Comparison of ENCODE assay signal across 1 cellular context in the genomic region with DNA sequence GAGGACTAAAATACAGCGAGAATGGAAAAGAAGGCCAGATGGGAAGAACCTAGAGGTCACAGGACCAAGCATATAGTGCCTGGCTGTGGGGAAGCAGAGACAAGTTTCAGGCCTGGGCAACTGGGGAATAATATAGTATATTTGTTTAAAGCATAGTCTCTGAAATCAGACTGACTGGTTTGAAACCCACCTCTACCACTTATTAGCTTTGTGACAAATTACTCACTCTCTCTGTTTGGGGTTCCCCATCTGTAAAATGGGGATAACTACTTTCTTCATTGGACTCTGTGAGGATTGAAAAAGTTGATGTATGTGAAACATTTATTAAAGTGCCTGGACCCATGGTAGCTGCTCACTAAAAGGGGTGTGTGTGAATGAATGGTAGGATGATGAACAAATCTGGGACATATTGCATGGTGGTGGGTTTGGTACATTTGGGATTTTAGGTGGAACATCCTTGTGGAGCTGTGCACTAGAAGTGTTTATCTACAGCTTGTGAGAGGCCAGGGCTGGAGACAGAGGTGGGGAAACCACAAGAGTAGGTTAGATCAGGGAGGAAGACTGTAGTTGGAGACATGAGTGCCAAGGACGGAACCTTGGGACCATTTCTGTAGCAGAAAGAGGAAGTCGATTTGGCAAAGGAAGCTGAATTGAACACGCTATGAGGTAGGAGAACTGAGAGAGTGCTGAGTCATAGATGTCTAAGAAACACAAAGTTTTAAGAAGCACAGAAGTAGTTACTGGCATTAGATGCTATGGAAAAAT.
TF ChIP-seq lines count a peak whose summit lies in the region.

No MANE protein-coding gene starts in this region.

TF ChIP-seq in GM12878, 131 proteins besides CTCF, POLR2A, EP300 and RAD21 (continued from another document and continues in another):
- TF ChIP-seq, protein P1, sequence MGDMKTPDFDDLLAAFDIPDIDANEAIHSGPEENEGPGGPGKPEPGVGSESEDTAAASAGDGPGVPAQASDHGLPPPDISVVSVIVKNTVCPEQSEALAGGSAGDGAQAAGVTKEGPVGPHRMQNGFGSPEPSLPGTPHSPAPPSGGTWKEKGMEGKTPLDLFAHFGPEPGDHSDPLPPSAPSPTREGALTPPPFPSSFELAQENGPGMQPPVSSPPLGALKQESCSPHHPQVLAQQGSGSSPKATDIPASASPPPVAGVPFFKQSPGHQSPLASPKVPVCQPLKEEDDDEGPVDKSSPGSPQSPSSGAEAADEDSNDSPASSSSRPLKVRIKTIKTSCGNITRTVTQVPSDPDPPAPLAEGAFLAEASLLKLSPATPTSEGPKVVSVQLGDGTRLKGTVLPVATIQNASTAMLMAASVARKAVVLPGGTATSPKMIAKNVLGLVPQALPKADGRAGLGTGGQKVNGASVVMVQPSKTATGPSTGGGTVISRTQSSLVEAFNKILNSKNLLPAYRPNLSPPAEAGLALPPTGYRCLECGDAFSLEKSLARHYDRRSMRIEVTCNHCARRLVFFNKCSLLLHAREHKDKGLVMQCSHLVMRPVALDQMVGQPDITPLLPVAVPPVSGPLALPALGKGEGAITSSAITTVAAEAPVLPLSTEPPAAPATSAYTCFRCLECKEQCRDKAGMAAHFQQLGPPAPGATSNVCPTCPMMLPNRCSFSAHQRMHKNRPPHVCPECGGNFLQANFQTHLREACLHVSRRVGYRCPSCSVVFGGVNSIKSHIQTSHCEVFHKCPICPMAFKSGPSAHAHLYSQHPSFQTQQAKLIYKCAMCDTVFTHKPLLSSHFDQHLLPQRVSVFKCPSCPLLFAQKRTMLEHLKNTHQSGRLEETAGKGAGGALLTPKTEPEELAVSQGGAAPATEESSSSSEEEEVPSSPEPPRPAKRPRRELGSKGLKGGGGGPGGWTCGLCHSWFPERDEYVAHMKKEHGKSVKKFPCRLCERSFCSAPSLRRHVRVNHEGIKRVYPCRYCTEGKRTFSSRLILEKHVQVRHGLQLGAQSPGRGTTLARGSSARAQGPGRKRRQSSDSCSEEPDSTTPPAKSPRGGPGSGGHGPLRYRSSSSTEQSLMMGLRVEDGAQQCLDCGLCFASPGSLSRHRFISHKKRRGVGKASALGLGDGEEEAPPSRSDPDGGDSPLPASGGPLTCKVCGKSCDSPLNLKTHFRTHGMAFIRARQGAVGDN (IDR thresholded peaks at IDR 0.05) = no peak
- TF ChIP-seq CHD4 (IDR thresholded peaks at IDR 0.05) (peak; percentile 91; the same call in 1 of the 2 replicates), SMC3 (IDR thresholded peaks at IDR 0.05; ENCODE audit: borderline replicate concordance, low read length) (no peak), RAD51 (IDR thresholded peaks at IDR 0.05) (no peak), MEF2B (IDR thresholded peaks at IDR 0.05; ENCODE audit: partially characterized antibody, poor library complexity, severe bottlenecking) (peak; percentile 11), RBBP5 (conservative IDR thresholded peaks at IDR 0.05) (no peak), PML (IDR thresholded peaks at IDR 0.05; ENCODE audit: low read length) (peak; percentile 49; the same call in 1 of the 2 replicates), ZNF622 (IDR thresholded peaks at IDR 0.05) (no peak), CHD1 (IDR thresholded peaks at IDR 0.05; ENCODE audit: low read depth, low read length) (no peak), ZNF207 (IDR thresholded peaks at IDR 0.05; ENCODE audit: borderline replicate concordance) (no peak), NRF1 (conservative IDR thresholded peaks at IDR 0.05; ENCODE audit: low read depth, low read length) (no peak), DPF2 (IDR thresholded peaks at IDR 0.05) (peak; percentile 71), GABPA (IDR thresholded peaks at IDR 0.05; ENCODE audit: low read depth) (peak; percentile 67; the same call in 1 of the 2 replicates), LARP7 (IDR thresholded peaks at IDR 0.05) (no peak), JUND (IDR thresholded peaks at IDR 0.05; ENCODE audit: low read depth, low read length) (no peak), CREB1 (IDR thresholded peaks at IDR 0.05; ENCODE audit: low read depth) (peak; percentile 84), ETV6 (conservative IDR thresholded peaks at IDR 0.05 in 1 of 2, IDR thresholded peaks at IDR 0.05 in 1 of 2; ENCODE audit: borderline replicate concordance in 1 of 2, low read depth in 1 of 2) (peak in 1 of 2 experiments; percentile 88; a peak in 2 of 4 replicates), EZH2 (IDR thresholded peaks at IDR 0.05; ENCODE audit: borderline replicate concordance, control insufficient read depth, low read depth, low read length) (no peak), MTA3 (IDR thresholded peaks at IDR 0.05; ENCODE audit: borderline replicate concordance, low read length) (peak; percentile 71; the same call in 1 of the 2 replicates), ZNF24 (IDR thresholded peaks at IDR 0.05) (no peak), SMARCA5 (IDR thresholded peaks at IDR 0.05) (no peak), RFX5 (IDR thresholded peaks at IDR 0.05; ENCODE audit: low read depth, low read length) (no peak), ASH2L (IDR thresholded peaks at IDR 0.05; ENCODE audit: borderline replicate concordance, low read depth) (no peak), IRF4 (IDR thresholded peaks at IDR 0.05; ENCODE audit: low read depth, low read length) (peak; percentile 62; the same call in 1 of the 2 replicates), ZNF217 (IDR thresholded peaks at IDR 0.05) (no peak)
- TF ChIP-seq, protein P2, sequence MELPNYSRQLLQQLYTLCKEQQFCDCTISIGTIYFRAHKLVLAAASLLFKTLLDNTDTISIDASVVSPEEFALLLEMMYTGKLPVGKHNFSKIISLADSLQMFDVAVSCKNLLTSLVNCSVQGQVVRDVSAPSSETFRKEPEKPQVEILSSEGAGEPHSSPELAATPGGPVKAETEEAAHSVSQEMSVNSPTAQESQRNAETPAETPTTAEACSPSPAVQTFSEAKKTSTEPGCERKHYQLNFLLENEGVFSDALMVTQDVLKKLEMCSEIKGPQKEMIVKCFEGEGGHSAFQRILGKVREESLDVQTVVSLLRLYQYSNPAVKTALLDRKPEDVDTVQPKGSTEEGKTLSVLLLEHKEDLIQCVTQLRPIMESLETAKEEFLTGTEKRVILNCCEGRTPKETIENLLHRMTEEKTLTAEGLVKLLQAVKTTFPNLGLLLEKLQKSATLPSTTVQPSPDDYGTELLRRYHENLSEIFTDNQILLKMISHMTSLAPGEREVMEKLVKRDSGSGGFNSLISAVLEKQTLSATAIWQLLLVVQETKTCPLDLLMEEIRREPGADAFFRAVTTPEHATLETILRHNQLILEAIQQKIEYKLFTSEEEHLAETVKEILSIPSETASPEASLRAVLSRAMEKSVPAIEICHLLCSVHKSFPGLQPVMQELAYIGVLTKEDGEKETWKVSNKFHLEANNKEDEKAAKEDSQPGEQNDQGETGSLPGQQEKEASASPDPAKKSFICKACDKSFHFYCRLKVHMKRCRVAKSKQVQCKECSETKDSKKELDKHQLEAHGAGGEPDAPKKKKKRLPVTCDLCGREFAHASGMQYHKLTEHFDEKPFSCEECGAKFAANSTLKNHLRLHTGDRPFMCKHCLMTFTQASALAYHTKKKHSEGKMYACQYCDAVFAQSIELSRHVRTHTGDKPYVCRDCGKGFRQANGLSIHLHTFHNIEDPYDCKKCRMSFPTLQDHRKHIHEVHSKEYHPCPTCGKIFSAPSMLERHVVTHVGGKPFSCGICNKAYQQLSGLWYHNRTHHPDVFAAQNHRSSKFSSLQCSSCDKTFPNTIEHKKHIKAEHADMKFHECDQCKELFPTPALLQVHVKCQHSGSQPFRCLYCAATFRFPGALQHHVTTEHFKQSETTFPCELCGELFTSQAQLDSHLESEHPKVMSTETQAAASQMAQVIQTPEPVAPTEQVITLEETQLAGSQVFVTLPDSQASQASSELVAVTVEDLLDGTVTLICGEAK (IDR thresholded peaks at IDR 0.05; ENCODE audit: borderline replicate concordance) = no peak; the same call in 1 of the 2 replicates
- TF ChIP-seq, protein P3, sequence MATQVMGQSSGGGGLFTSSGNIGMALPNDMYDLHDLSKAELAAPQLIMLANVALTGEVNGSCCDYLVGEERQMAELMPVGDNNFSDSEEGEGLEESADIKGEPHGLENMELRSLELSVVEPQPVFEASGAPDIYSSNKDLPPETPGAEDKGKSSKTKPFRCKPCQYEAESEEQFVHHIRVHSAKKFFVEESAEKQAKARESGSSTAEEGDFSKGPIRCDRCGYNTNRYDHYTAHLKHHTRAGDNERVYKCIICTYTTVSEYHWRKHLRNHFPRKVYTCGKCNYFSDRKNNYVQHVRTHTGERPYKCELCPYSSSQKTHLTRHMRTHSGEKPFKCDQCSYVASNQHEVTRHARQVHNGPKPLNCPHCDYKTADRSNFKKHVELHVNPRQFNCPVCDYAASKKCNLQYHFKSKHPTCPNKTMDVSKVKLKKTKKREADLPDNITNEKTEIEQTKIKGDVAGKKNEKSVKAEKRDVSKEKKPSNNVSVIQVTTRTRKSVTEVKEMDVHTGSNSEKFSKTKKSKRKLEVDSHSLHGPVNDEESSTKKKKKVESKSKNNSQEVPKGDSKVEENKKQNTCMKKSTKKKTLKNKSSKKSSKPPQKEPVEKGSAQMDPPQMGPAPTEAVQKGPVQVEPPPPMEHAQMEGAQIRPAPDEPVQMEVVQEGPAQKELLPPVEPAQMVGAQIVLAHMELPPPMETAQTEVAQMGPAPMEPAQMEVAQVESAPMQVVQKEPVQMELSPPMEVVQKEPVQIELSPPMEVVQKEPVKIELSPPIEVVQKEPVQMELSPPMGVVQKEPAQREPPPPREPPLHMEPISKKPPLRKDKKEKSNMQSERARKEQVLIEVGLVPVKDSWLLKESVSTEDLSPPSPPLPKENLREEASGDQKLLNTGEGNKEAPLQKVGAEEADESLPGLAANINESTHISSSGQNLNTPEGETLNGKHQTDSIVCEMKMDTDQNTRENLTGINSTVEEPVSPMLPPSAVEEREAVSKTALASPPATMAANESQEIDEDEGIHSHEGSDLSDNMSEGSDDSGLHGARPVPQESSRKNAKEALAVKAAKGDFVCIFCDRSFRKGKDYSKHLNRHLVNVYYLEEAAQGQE (IDR thresholded peaks at IDR 0.05; ENCODE audit: low read depth, low read length) = no peak
- TF ChIP-seq, protein P4, sequence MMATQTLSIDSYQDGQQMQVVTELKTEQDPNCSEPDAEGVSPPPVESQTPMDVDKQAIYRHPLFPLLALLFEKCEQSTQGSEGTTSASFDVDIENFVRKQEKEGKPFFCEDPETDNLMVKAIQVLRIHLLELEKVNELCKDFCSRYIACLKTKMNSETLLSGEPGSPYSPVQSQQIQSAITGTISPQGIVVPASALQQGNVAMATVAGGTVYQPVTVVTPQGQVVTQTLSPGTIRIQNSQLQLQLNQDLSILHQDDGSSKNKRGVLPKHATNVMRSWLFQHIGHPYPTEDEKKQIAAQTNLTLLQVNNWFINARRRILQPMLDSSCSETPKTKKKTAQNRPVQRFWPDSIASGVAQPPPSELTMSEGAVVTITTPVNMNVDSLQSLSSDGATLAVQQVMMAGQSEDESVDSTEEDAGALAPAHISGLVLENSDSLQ (IDR thresholded peaks at IDR 0.05) = no peak
- TF ChIP-seq, protein P5, sequence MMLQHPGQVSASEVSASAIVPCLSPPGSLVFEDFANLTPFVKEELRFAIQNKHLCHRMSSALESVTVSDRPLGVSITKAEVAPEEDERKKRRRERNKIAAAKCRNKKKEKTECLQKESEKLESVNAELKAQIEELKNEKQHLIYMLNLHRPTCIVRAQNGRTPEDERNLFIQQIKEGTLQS (IDR thresholded peaks at IDR 0.05; ENCODE audit: borderline replicate concordance, extremely low read depth, low read depth, low read length) = no peak
- TF ChIP-seq, protein P6, sequence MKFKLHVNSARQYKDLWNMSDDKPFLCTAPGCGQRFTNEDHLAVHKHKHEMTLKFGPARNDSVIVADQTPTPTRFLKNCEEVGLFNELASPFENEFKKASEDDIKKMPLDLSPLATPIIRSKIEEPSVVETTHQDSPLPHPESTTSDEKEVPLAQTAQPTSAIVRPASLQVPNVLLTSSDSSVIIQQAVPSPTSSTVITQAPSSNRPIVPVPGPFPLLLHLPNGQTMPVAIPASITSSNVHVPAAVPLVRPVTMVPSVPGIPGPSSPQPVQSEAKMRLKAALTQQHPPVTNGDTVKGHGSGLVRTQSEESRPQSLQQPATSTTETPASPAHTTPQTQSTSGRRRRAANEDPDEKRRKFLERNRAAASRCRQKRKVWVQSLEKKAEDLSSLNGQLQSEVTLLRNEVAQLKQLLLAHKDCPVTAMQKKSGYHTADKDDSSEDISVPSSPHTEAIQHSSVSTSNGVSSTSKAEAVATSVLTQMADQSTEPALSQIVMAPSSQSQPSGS (IDR thresholded peaks at IDR 0.05; ENCODE audit: low read length) = peak; percentile 82; the same call in 1 of the 2 replicates
- TF ChIP-seq, protein P7, sequence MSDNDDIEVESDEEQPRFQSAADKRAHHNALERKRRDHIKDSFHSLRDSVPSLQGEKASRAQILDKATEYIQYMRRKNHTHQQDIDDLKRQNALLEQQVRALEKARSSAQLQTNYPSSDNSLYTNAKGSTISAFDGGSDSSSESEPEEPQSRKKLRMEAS (IDR thresholded peaks at IDR 0.05; ENCODE audit: low read depth, low read length) = no peak
- TF ChIP-seq, protein P8, sequence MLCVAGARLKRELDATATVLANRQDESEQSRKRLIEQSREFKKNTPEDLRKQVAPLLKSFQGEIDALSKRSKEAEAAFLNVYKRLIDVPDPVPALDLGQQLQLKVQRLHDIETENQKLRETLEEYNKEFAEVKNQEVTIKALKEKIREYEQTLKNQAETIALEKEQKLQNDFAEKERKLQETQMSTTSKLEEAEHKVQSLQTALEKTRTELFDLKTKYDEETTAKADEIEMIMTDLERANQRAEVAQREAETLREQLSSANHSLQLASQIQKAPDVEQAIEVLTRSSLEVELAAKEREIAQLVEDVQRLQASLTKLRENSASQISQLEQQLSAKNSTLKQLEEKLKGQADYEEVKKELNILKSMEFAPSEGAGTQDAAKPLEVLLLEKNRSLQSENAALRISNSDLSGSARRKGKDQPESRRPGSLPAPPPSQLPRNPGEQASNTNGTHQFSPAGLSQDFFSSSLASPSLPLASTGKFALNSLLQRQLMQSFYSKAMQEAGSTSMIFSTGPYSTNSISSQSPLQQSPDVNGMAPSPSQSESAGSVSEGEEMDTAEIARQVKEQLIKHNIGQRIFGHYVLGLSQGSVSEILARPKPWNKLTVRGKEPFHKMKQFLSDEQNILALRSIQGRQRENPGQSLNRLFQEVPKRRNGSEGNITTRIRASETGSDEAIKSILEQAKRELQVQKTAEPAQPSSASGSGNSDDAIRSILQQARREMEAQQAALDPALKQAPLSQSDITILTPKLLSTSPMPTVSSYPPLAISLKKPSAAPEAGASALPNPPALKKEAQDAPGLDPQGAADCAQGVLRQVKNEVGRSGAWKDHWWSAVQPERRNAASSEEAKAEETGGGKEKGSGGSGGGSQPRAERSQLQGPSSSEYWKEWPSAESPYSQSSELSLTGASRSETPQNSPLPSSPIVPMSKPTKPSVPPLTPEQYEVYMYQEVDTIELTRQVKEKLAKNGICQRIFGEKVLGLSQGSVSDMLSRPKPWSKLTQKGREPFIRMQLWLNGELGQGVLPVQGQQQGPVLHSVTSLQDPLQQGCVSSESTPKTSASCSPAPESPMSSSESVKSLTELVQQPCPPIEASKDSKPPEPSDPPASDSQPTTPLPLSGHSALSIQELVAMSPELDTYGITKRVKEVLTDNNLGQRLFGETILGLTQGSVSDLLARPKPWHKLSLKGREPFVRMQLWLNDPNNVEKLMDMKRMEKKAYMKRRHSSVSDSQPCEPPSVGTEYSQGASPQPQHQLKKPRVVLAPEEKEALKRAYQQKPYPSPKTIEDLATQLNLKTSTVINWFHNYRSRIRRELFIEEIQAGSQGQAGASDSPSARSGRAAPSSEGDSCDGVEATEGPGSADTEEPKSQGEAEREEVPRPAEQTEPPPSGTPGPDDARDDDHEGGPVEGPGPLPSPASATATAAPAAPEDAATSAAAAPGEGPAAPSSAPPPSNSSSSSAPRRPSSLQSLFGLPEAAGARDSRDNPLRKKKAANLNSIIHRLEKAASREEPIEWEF (IDR thresholded peaks at IDR 0.05; ENCODE audit: insufficient replicate concordance, low read depth, low read length) = no peak
